8 cellular contexts compared by ENCODE assay signal in the genomic region with DNA sequence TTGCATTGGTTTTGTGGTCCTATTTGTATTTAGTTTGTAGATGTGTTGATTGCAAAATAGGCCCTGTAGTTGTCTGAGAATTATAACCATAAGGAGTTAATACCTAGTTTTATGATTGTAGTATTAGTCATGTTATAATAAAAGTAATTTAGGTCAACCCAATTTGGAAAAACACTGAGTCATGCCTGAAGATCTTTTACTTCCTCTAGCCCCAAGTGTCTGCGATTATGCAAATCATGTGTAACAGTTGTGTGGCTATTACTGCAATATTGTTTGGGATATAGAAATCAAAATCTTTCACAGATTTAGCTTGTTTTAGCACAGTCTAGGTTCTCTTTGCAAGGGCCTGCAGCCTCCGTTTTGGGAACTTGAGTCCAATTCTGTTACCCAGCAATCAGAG. TPM values are rescaled to one million over a fixed set of nuclear protein-coding genes. Genes with fewer than 3 reads are reported as not detected.
DNase-seq lines count a peak whose midpoint lies in the region; ATAC-seq and TF ChIP-seq lines count a peak whose summit lies in the region.

No MANE protein-coding gene starts in this region.

- peaks cover 20% of the 10 kb centered on the region for H3K4me1 Mint-ChIP-seq in CD14-positive monocyte

- peaks cover 2 to 3% of the 10 kb centered on the region in 2 donors for H3K36me3 Mint-ChIP-seq in CD14-positive monocyte

- H3K36me3 ChIP-seq in rectal smooth muscle tissue (ENCODE audit: control insufficient read depth, insufficient read depth, low read length): no peaks in the 10 kb centered on the region

- H3K27ac Mint-ChIP-seq in CD14-positive monocyte: peak overlapping the region; percentile 77 to 91 (median 86)

- H3K4me3 ChIP-seq in rectal smooth muscle tissue (ENCODE audit: low read length): peak overlapping the region; percentile 4

- peaks cover 10% of the 10 kb centered on the region for H3K4me1 ChIP-seq in rectal smooth muscle tissue (ENCODE audit: control insufficient read depth, insufficient read depth, low read length)

- no peaks in the 10 kb centered on the region for H3K27me3 ChIP-seq in rectal smooth muscle tissue (ENCODE audit: control insufficient read depth, insufficient read depth, low read length)

- TF ChIP-seq CTCF in CD14-positive monocyte (IDR thresholded peaks at IDR 0.05): no peak

- peaks cover 0 to 2% (median 0%) of the 10 kb centered on the region in 3 donors for H3K27me3 Mint-ChIP-seq in CD14-positive monocyte (ENCODE audit: low read depth in 3 of 3)

- intact Hi-C loops in CD14-positive monocyte (cut with micrococcal nuclease): no loop called here

- H3K27ac ChIP-seq in caudate nucleus (ENCODE audit: low read depth, low read length): peak overlapping the region; percentile 30
- H3K27ac ChIP-seq in rectal smooth muscle tissue (ENCODE audit: low read depth, low read length): peak overlapping the region; percentile 76

- peaks cover 0 to 3% (median 0%) of the 10 kb centered on the region in 7 donors for H3K9me3 Mint-ChIP-seq in CD14-positive monocyte

- no peak for DNase-seq in CD14-positive monocyte (ENCODE audit: low spot score)
- peak; percentile 36 for DNase-seq in KBM-7
- DNase-seq in caudate nucleus (lab: John Stamatoyannopoulos, UW): peak in 2 of 61 donors; percentile 17 to 24
- no peak for DNase-seq in HuH-7 (ENCODE audit: low spot score)
- DNase-seq in DMS79 (lab: John Stamatoyannopoulos, UW): no peak
- no peak for DNase-seq in NCI-H2081 treated with DMSO at 0.1 percent for 48 hours (lab: John Stamatoyannopoulos, UW)

- H3K9ac ChIP-seq in rectal smooth muscle tissue (ENCODE audit: low read length): no peak overlapping the region

- no peak overlapping the region for H3K4me3 Mint-ChIP-seq in CD14-positive monocyte

- in situ Hi-C loops in KBM-7 (cut with MboI; ENCODE audit: low pct_unique_long_range_greater_than_20kb, low sequenced_read_pairs): no loop called here

- peak; percentile 74 for ATAC-seq in GM21381 (IDR thresholded peaks at IDR 0.05; ENCODE audit: unreplicated experiment)

RNA-seq across cellular contexts. Expression of gene SRD5A3, which starts 12.6 kb away (rescaled TPM):
- polyA plus RNA-seq in CD14-positive monocyte: 10 to 100 TPM; 16.2 to 26.2 TPM

RNA-seq across cellular contexts. Expression of gene TMEM165, which starts 37.1 kb away (rescaled TPM):
- 10 to 100 TPM; 92.8 to 96.4 TPM for polyA plus RNA-seq in CD14-positive monocyte
